In the genomic region with DNA sequence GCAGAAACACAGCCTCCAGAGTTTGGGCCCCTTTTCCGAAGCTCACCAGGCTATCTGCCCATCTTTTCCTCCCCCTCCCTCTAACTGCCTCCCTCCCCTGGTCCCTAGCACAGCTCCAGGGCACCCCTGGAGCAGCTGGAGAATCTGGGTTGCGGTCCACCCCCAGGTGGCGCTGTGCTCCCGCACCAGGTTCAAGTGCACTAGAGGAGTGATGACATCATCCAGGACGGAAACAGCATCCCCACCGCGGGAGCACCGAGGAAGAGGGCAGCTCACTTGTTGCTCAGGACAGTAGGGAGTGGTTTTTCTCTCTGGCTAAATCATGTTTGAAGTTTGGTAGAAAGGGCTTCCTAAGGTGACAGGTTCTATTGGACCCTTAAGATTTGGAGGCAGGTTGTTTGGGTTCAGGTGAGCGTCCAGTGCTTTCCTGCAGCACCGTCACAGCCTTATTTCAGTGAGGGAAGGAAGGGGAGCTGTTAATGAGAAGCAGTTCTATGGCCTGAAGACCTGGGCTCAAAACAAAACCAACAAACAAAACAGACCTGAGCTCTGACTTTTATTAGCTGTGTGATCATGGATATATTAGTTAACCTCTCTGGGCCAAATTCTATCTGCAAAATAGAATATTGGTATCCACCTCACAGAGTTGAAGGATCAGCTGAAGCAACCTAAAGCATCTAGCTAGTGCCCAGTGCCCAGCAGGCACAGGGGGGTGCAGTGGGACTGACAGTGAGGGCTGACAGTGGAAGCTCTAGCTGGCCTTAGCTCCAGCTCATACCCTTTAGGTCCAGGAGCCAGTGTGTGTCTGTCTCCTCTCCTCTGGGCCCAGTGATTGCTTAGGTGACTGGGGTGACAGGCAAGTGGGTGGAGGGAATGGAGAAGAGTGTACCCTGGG, we compare ENCODE assay signal across 8 cellular contexts. TPM values are rescaled to one million over a fixed set of nuclear protein-coding genes. Genes with fewer than 3 reads are reported as not detected.
A peak's percentile ranks its signal among the peaks of the same experiment; 100 is the strongest.
DNase-seq lines count a peak whose midpoint lies in the region; ATAC-seq and TF ChIP-seq lines count a peak whose summit lies in the region.

No MANE protein-coding gene starts in this region.

- H3K27me3 ChIP-seq in fibroblast of lung (ENCODE audit: control insufficient read depth, insufficient read depth, low read length): no peaks in the 10 kb centered on the region

- peaks cover 4% of the 10 kb centered on the region for H3K36me3 ChIP-seq in fibroblast of lung (ENCODE audit: control insufficient read depth, insufficient read depth, low read length)

- H3K9ac ChIP-seq in fibroblast of lung (ENCODE audit: insufficient read depth, low read length): no peak overlapping the region

- H2AFZ ChIP-seq in fibroblast of lung (ENCODE audit: low read length): peak overlapping the region; percentile 17

- no peaks in the 10 kb centered on the region for H3K79me2 ChIP-seq in fibroblast of lung (ENCODE audit: control insufficient read depth, insufficient read depth, low read length)

- no peak overlapping the region for H3K27ac Mint-ChIP-seq in activated T-cell treated with anti-CD3 and anti-CD28 coated beads, Interleukin-2, amount 50 U/mL, for 72 hours
- H3K27ac Mint-ChIP-seq in nephron: peak overlapping the region; percentile 21 to 79 (median 76)
- H3K27ac Mint-ChIP-seq in stimulated activated naive B cell treated with anti-CD40 and anti-IgM and Interleukin-4, amounts not matched to agents 10 μg/mL and 1 μg/mL and 100 μg/mL, for 72 hours: peak overlapping the region; percentile 37

- TF ChIP-seq CTCF in LNCAP (IDR thresholded peaks at IDR 0.05) (peak; percentile 99), fibroblast of lung (conservative IDR thresholded peaks at IDR 0.05 in 1 of 2, IDR thresholded peaks at IDR 0.05 in 1 of 2; ENCODE audit: low read depth in 1 of 2, low read length in 2 of 2) (peak; percentile 91 to 95), nephron (IDR thresholded peaks at IDR 0.05; ENCODE audit: unreplicated experiment in 3 of 3) (peak; percentile 82 to 96 (median 94))

- no peaks in the 10 kb centered on the region for H3K9me3 ChIP-seq in fibroblast of lung (ENCODE audit: control insufficient read depth, insufficient read depth, low read depth, low read length)

- DNase-seq in COR-L47 (lab: John Stamatoyannopoulos, UW) (peak; percentile 73), RPMI8226 (peak; percentile 93), fibroblast of lung (ENCODE audit: low read depth in 2 of 2) (peak; percentile 92)
- DNase-seq in activated T-cell treated with anti-CD3 and anti-CD28 coated beads, Interleukin-2, amount 50 U/mL, for 72 hours: peak; percentile 87 to 92
- DNase-seq in stimulated activated naive B cell treated with anti-CD40 and anti-IgM and Interleukin-4, amounts not matched to agents 10 μg/mL and 1 μg/mL and 100 μg/mL, for 72 hours: peak; percentile 69

- ATAC-seq in GM21528 (IDR thresholded peaks at IDR 0.05; ENCODE audit: low FRiP score, unreplicated experiment): peak; percentile 71
- peak; percentile 93 to 95 for ATAC-seq in activated T-cell treated with anti-CD3 and anti-CD28 coated beads, Interleukin-2, amount 50 U/mL, for 72 hours (replicated peaks in 1 of 2)
- peak; percentile 93 to 96 for ATAC-seq in stimulated activated naive B cell treated with anti-CD40 and anti-IgM and Interleukin-4, amounts not matched to agents 10 μg/mL and 1 μg/mL and 100 μg/mL, for 72 hours (replicated peaks)

- peaks cover 9% of the 10 kb centered on the region for H3K4me1 Mint-ChIP-seq in activated T-cell treated with anti-CD3 and anti-CD28 coated beads, Interleukin-2, amount 50 U/mL, for 72 hours (ENCODE audit: low read depth)
- H3K4me1 Mint-ChIP-seq in nephron: peaks cover 5% of the 10 kb centered on the region
- H3K4me1 Mint-ChIP-seq in stimulated activated naive B cell treated with anti-CD40 and anti-IgM and Interleukin-4, amounts not matched to agents 10 μg/mL and 1 μg/mL and 100 μg/mL, for 72 hours: peaks cover 5 to 14% of the 10 kb centered on the region in 2 donors

- peak overlapping the region; percentile 32 for H3K27ac ChIP-seq in fibroblast of lung (ENCODE audit: insufficient read depth, low read length)

- no peaks in the 10 kb centered on the region for H4K20me1 ChIP-seq in fibroblast of lung (ENCODE audit: control insufficient read depth, extremely low read depth, insufficient read depth, low read length)

- peak overlapping the region; percentile 68 for H3K4me2 ChIP-seq in fibroblast of lung (ENCODE audit: extremely low read depth, insufficient read depth, low read length)

- no peak overlapping the region for H3K4me3 ChIP-seq in fibroblast of lung (replicated peaks in 1 of 4; ENCODE audit: control extremely low read depth in 1 of 4, insufficient read depth in 1 of 4, low read depth in 3 of 4, low read length in 4 of 4)

- H3K4me1 ChIP-seq in fibroblast of lung (ENCODE audit: control insufficient read depth, extremely low read depth, insufficient read depth, low read length): peaks cover 20% of the 10 kb centered on the region

- H3K36me3 Mint-ChIP-seq in activated T-cell treated with anti-CD3 and anti-CD28 coated beads, Interleukin-2, amount 50 U/mL, for 72 hours (ENCODE audit: insufficient read depth in 2 of 2): no peaks in the 10 kb centered on the region
- peaks cover 12% of the 10 kb centered on the region for H3K36me3 Mint-ChIP-seq in nephron (ENCODE audit: low read depth)
- no peaks in the 10 kb centered on the region for H3K36me3 Mint-ChIP-seq in stimulated activated naive B cell treated with anti-CD40 and anti-IgM and Interleukin-4, amounts not matched to agents 10 μg/mL and 1 μg/mL and 100 μg/mL, for 72 hours

- H3K9me3 Mint-ChIP-seq in activated T-cell treated with anti-CD3 and anti-CD28 coated beads, Interleukin-2, amount 50 U/mL, for 72 hours: no peaks in the 10 kb centered on the region
- H3K9me3 Mint-ChIP-seq in nephron: no peaks in the 10 kb centered on the region
- no peaks in the 10 kb centered on the region for H3K9me3 Mint-ChIP-seq in stimulated activated naive B cell treated with anti-CD40 and anti-IgM and Interleukin-4, amounts not matched to agents 10 μg/mL and 1 μg/mL and 100 μg/mL, for 72 hours

- peaks cover 13% of the 10 kb centered on the region for H3K27me3 Mint-ChIP-seq in activated T-cell treated with anti-CD3 and anti-CD28 coated beads, Interleukin-2, amount 50 U/mL, for 72 hours (ENCODE audit: low read depth)
- H3K27me3 Mint-ChIP-seq in nephron (ENCODE audit: low read depth): peaks cover 6% of the 10 kb centered on the region
- H3K27me3 Mint-ChIP-seq in stimulated activated naive B cell treated with anti-CD40 and anti-IgM and Interleukin-4, amounts not matched to agents 10 μg/mL and 1 μg/mL and 100 μg/mL, for 72 hours: peaks cover 44 to 55% of the 10 kb centered on the region in 2 donors

- peak overlapping the region; percentile 53 to 69 for H3K4me3 Mint-ChIP-seq in activated T-cell treated with anti-CD3 and anti-CD28 coated beads, Interleukin-2, amount 50 U/mL, for 72 hours
- peak overlapping the region in 2 of 3 experiments; percentile 29 to 44 for H3K4me3 Mint-ChIP-seq in nephron
- H3K4me3 Mint-ChIP-seq in stimulated activated naive B cell treated with anti-CD40 and anti-IgM and Interleukin-4, amounts not matched to agents 10 μg/mL and 1 μg/mL and 100 μg/mL, for 72 hours: peak overlapping the region; percentile 52 to 64

RNA-seq across cellular contexts. Expression of gene SHISA4, which starts 7.5 kb away (rescaled TPM):
- under 1 TPM; 0.94 to 0.97 TPM for total RNA-seq in activated T-cell treated with anti-CD3 and anti-CD28 coated beads, Interleukin-2, amount 50 U/mL, for 72 hours
- 15.4 and 27.1 TPM in 2 replicates for total RNA-seq in fibroblast of lung
- 19.0 and 19.2 TPM in 2 replicates for polyA plus RNA-seq in fibroblast of lung
- 33.9 and 36.0 TPM in 2 replicates for polyA plus RNA-seq in fibroblast of lung (2012)
- 85.3 and 92.1 TPM in 2 replicates for polyA minus RNA-seq in fibroblast of lung (ENCODE audit: low replicate concordance)

RNA-seq across cellular contexts. Expression of gene LMOD1, which starts 50.2 kb away (rescaled TPM):
- not detected for total RNA-seq in activated T-cell treated with anti-CD3 and anti-CD28 coated beads, Interleukin-2, amount 50 U/mL, for 72 hours
- 20.5 and 36.3 TPM in 2 replicates for total RNA-seq in fibroblast of lung
- 9.7 and 74.9 TPM in 2 replicates for polyA plus RNA-seq in fibroblast of lung
- polyA plus RNA-seq in fibroblast of lung (2012): 12.2 and 102 TPM in 2 replicates
- 15.5 and 153 TPM in 2 replicates for polyA minus RNA-seq in fibroblast of lung (ENCODE audit: low replicate concordance)

RNA-seq across cellular contexts. Expression of gene TIMM17A, which starts 59.1 kb away (rescaled TPM):
- 10 to 100 TPM; 34.4 to 40.1 TPM for total RNA-seq in activated T-cell treated with anti-CD3 and anti-CD28 coated beads, Interleukin-2, amount 50 U/mL, for 72 hours
- total RNA-seq in fibroblast of lung: 41.9 and 47.7 TPM in 2 replicates
- 102 and 103 TPM in 2 replicates for polyA plus RNA-seq in fibroblast of lung
- 87.4 and 89.3 TPM in 2 replicates for polyA plus RNA-seq in fibroblast of lung (2012)
- polyA minus RNA-seq in fibroblast of lung (ENCODE audit: low replicate concordance): 0.82 and 37.3 TPM in 2 replicates

Comparison
In these comparisons a context has a peak if more than half of its experiments do, and no peak if none do; other contexts are left out.
1. RNA of gene LMOD1, which starts 50.2 kb away (total RNA-seq): 20.5 to 36.3 TPM in fibroblast of lung; not detected in activated T-cell treated with anti-CD3 and anti-CD28 coated beads, Interleukin-2, amount 50 U/mL, for 72 hours; every median in the first group is over 10 times any median in the second.
2. Peak in every context shown above with its lines, with median percentiles within 50 percentile points of each other: DNase-seq, ATAC-seq, CTCF ChIP-seq and H3K4me3 Mint-ChIP-seq.